Comparison of ENCODE assay signal across 27 cellular contexts in genomic region chr10:70424320-70424719, GRCh38. TPM values are rescaled to one million over a fixed set of nuclear protein-coding genes. Genes with fewer than 3 reads are reported as not detected.
A peak's percentile ranks its signal among the peaks of the same experiment; 100 is the strongest.
DNase-seq lines count a peak whose midpoint lies in the region; ATAC-seq and TF ChIP-seq lines count a peak whose summit lies in the region.
"Had no signal": no experiment of that assay in that cellular context is flagged by ENCODE, and none has a peak within 500 bp of the region (broad histone marks: within the 10 kb centered on the region; RNA-seq: fewer than 3 reads in every experiment).

No MANE protein-coding gene starts in this region.

- TF ChIP-seq CTCF in nephron progenitor cell (IDR thresholded peaks at IDR 0.05): no peak

- DNase-seq in activated T-cell treated with anti-CD3 and anti-CD28 coated beads, Interleukin-2, amount 50 U/mL, for 24 hours: no peak
- DNase-seq in activated T-cell treated with anti-CD3 and anti-CD28 coated beads for 4 hours (no peak), T-helper 17 cell (no peak), nephron progenitor cell (no peak), NCI-H446 (lab: John Stamatoyannopoulos, UW) (no peak), KG1 (lab: John Stamatoyannopoulos, UW) (no peak)
- no peak for DNase-seq in naive thymus-derived CD4-positive, alpha-beta T cell
- DNase-seq: 8988T, ACHN, BE2C, DMS53, GOT3, HFFc6, NCI-H1048, NCI-H1417, NCI-H1694, NCI-H2029 treated with DMSO at 0.1 percent for 48 hours, NCI-H526 treated with DMSO at 0.1 percent for 48 hours, Right ventricle myocardium superior, RPMI8226 had no signal

- intact Hi-C loops in naive thymus-derived CD4-positive, alpha-beta T cell (cut with micrococcal nuclease): no loop called here

- no peak overlapping the region for H3K4me3 Mint-ChIP-seq in activated T-cell treated with anti-CD3 and anti-CD28 coated beads, Interleukin-2, amount 50 U/mL, for 24 hours
- H3K4me3 Mint-ChIP-seq in T-helper 17 cell (no peak overlapping the region), nephron progenitor cell (no peak overlapping the region)
- H3K4me3 Mint-ChIP-seq in naive thymus-derived CD4-positive, alpha-beta T cell: no peak overlapping the region
- H3K4me3 Mint-ChIP-seq: CD14-positive monocyte, HFFc6, IgD-negative memory B cell had no signal

- H3K27ac Mint-ChIP-seq in activated T-cell treated with anti-CD3 and anti-CD28 coated beads, Interleukin-2, amount 50 U/mL, for 24 hours: peak overlapping the region; percentile 26
- peak overlapping the region; percentile 69 for H3K27ac Mint-ChIP-seq in T-helper 17 cell
- peak overlapping the region in 5 of 9 donors; percentile 6 to 83 (median 28) for H3K27ac Mint-ChIP-seq in naive thymus-derived CD4-positive, alpha-beta T cell
- H3K27ac Mint-ChIP-seq in nephron progenitor cell: no peak overlapping the region
- H3K27ac Mint-ChIP-seq: CD14-positive monocyte, HFFc6 had no signal

- no peaks in the 10 kb centered on the region for H3K4me1 ChIP-seq in naive thymus-derived CD4-positive, alpha-beta T cell (ENCODE audit: control insufficient read depth in 2 of 2, insufficient read depth in 2 of 2, low read length in 2 of 2)
- H3K4me1 ChIP-seq: BE2C, HAP-1 had no signal

- H3K4me3 ChIP-seq in naive thymus-derived CD4-positive, alpha-beta T cell (ENCODE audit: low read length): no peak overlapping the region
- H3K4me3 ChIP-seq: GM12878, HAP-1, SJSA1 had no signal

- ATAC-seq in T-helper 17 cell: no peak
- ATAC-seq in naive thymus-derived CD4-positive, alpha-beta T cell: no peak
- ATAC-seq: GM12878 had no signal

- H3K4me1 Mint-ChIP-seq in activated T-cell treated with anti-CD3 and anti-CD28 coated beads, Interleukin-2, amount 50 U/mL, for 24 hours (ENCODE audit: low read depth): peaks cover 4% of the 10 kb centered on the region
- peaks cover 26% of the 10 kb centered on the region for H3K4me1 Mint-ChIP-seq in T-helper 17 cell
- H3K4me1 Mint-ChIP-seq in naive thymus-derived CD4-positive, alpha-beta T cell: peaks cover 0 to 7% (median 3%) of the 10 kb centered on the region in 7 donors
- H3K4me1 Mint-ChIP-seq in nephron progenitor cell: no peaks in the 10 kb centered on the region
- H3K4me1 Mint-ChIP-seq: CD14-positive monocyte, IgD-negative memory B cell had no signal

- no peaks in the 10 kb centered on the region for H3K9me3 Mint-ChIP-seq in activated T-cell treated with anti-CD3 and anti-CD28 coated beads, Interleukin-2, amount 50 U/mL, for 24 hours
- no peaks in the 10 kb centered on the region for H3K9me3 Mint-ChIP-seq in naive thymus-derived CD4-positive, alpha-beta T cell
- H3K9me3 Mint-ChIP-seq in nephron progenitor cell: no peaks in the 10 kb centered on the region
- H3K9me3 Mint-ChIP-seq: CD14-positive monocyte, HFFc6, IgD-negative memory B cell had no signal

- H3K9me3 ChIP-seq in T-helper 17 cell (ENCODE audit: control insufficient read depth, low read length, poor library complexity, severe bottlenecking): no peaks in the 10 kb centered on the region
- H3K9me3 ChIP-seq in naive thymus-derived CD4-positive, alpha-beta T cell (ENCODE audit: control insufficient read depth in 2 of 3, low read length in 3 of 3): no peaks in the 10 kb centered on the region
- H3K9me3 ChIP-seq: BE2C, HAP-1, SJSA1 had no signal

- CTCF ChIA-PET in naive thymus-derived CD4-positive, alpha-beta T cell (lab: Charles Lee): no interaction called here

- POLR2A ChIA-PET in naive thymus-derived CD4-positive, alpha-beta T cell (lab: Charles Lee): interaction anchor here (1.5 kb wide), 1 partner anchor 19 kb away, joined by 7 read pairs; no protein-coding TSS in a partner anchor

- H3K27me3 ChIP-seq in naive thymus-derived CD4-positive, alpha-beta T cell (ENCODE audit: control insufficient read depth in 2 of 2, insufficient read depth in 2 of 2, low read length in 2 of 2): no peaks in the 10 kb centered on the region
- H3K27me3 ChIP-seq: BE2C, SJSA1 had no signal

- H3K36me3 Mint-ChIP-seq in activated T-cell treated with anti-CD3 and anti-CD28 coated beads, Interleukin-2, amount 50 U/mL, for 24 hours (ENCODE audit: low read depth): peaks cover 95% of the 10 kb centered on the region
- H3K36me3 Mint-ChIP-seq in T-helper 17 cell (ENCODE audit: low read depth) (peaks cover 11% of the 10 kb centered on the region), nephron progenitor cell (ENCODE audit: low read depth) (peaks cover 69% of the 10 kb centered on the region)
- peaks cover 17 to 54% (median 31%) of the 10 kb centered on the region in 5 donors for H3K36me3 Mint-ChIP-seq in naive thymus-derived CD4-positive, alpha-beta T cell

- H3K27me3 Mint-ChIP-seq in activated T-cell treated with anti-CD3 and anti-CD28 coated beads, Interleukin-2, amount 50 U/mL, for 24 hours: no peaks in the 10 kb centered on the region
- H3K27me3 Mint-ChIP-seq in T-helper 17 cell (no peaks in the 10 kb centered on the region), nephron progenitor cell (ENCODE audit: low read depth, poor library complexity) (no peaks in the 10 kb centered on the region)
- no peaks in the 10 kb centered on the region for H3K27me3 Mint-ChIP-seq in naive thymus-derived CD4-positive, alpha-beta T cell
- H3K27me3 Mint-ChIP-seq: IgD-negative memory B cell had no signal

- no peak overlapping the region for H3K27ac ChIP-seq in naive thymus-derived CD4-positive, alpha-beta T cell (ENCODE audit: low read depth, low read length)
- H3K27ac ChIP-seq: SJSA1 had no signal

- H3K36me3 ChIP-seq in naive thymus-derived CD4-positive, alpha-beta T cell (ENCODE audit: control insufficient read depth in 2 of 3, insufficient read depth in 3 of 3, low read length in 3 of 3): peaks cover 12 to 63% (median 26%) of the 10 kb centered on the region in 3 experiments

RNA-seq across cellular contexts. Expression of gene NODAL, which starts 17.2 kb away (rescaled TPM):
- not detected for total RNA-seq in T-helper 17 cell
- total RNA-seq in naive thymus-derived CD4-positive, alpha-beta T cell: not detected
- not detected for polyA plus RNA-seq in naive thymus-derived CD4-positive, alpha-beta T cell
- total RNA-seq: Daoy, GM12878, HFFc6, NCI-H460, Right ventricle myocardium superior, SJSA1 had no signal
- polyA plus RNA-seq: CD14-positive monocyte, GM12878, IgD-negative memory B cell had no signal

RNA-seq across cellular contexts. Expression of gene EIF4EBP2, which starts 20.4 kb away (rescaled TPM):
- 10 to 100 TPM; 44.2 to 49.5 TPM for total RNA-seq in T-helper 17 cell
- total RNA-seq in naive thymus-derived CD4-positive, alpha-beta T cell: 10 to 100 TPM; 33.5 to 52.1 (median 45.2) TPM
- 10 to 100 TPM; 52.5 to 54.3 TPM for polyA plus RNA-seq in naive thymus-derived CD4-positive, alpha-beta T cell

RNA-seq across cellular contexts. Expression of gene LRRC20, which starts 41.9 kb away (rescaled TPM):
- 1 to 10 TPM; 1.9 to 2.5 TPM for total RNA-seq in T-helper 17 cell
- 1 to 10 TPM; 3.0 to 9.6 (median 3.3) TPM for total RNA-seq in naive thymus-derived CD4-positive, alpha-beta T cell
- 1 to 10 TPM; 3.5 to 3.8 TPM for polyA plus RNA-seq in naive thymus-derived CD4-positive, alpha-beta T cell

RNA-seq across cellular contexts. Expression of gene PALD1, which starts 54.2 kb away (rescaled TPM):
- total RNA-seq in T-helper 17 cell: under 1 TPM; 0.07 to 0.13 TPM
- under 1 TPM; 0.08 to 0.39 (median 0.19) TPM for total RNA-seq in naive thymus-derived CD4-positive, alpha-beta T cell
- under 1 TPM in 1 of 2 donors, not detected in 1; 0.10 TPM for polyA plus RNA-seq in naive thymus-derived CD4-positive, alpha-beta T cell
- total RNA-seq: HFFc6, SJSA1 had no signal
